19 cellular contexts compared by ENCODE assay signal in the genomic region with DNA sequence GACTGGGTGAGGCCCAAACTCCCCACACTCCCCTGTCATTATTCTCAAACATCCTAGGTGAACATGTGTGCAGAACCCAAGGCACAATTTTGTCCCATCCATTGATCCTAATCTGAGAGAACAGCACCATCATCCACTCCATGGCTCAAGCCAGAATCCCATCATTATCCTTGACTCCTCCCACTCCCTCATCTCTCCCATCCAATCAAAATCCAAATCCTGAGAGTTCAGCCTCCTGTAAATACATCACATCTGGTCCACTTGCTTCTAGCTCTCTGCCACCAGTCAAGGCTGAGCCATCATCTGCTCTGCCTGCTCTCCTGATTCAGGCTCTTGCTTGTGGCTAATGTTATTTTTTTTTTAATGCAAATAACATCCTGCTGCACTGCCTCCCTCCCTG.
A peak's percentile ranks its signal among the peaks of the same experiment; 100 is the strongest.
DNase-seq lines count a peak whose midpoint lies in the region; ATAC-seq, FAIRE-seq and TF ChIP-seq lines count a peak whose summit lies in the region.
"Had no signal": no experiment of that assay in that cellular context is flagged by ENCODE, and none has a peak within 500 bp of the region (broad histone marks: within the 10 kb centered on the region; RNA-seq: fewer than 3 reads in every experiment).

No MANE protein-coding gene starts in this region.

- TF ChIP-seq RAD21 in HCT116 (IDR thresholded peaks at IDR 0.05; ENCODE audit: low read depth), result no peak

- CTCF ChIA-PET in HCT116 (lab: Charles Lee), result no interaction called here

- no peaks in the 10 kb centered on the region for H4K20me1 ChIP-seq in HCT116 (ENCODE audit: insufficient read depth)
- H4K20me1 ChIP-seq in MM.1S (ENCODE audit: insufficient read depth, low read length), result no peaks in the 10 kb centered on the region

- H3K79me1 ChIP-seq in mesendoderm (ENCODE audit: low read length), result no peaks in the 10 kb centered on the region

- H3K9me2 ChIP-seq in HCT116 (ENCODE audit: insufficient read depth), result no peaks in the 10 kb centered on the region
- H3K9me2 ChIP-seq in MM.1S (replicated peaks; ENCODE audit: insufficient read depth, low read length), result no peaks in the 10 kb centered on the region

- no peaks in the 10 kb centered on the region for H3K4me1 ChIP-seq in HCT116 (ENCODE audit: control insufficient read depth in 1 of 2, insufficient read depth in 2 of 2, low read length in 2 of 2)
- H3K4me1 ChIP-seq in thyroid gland, result no peaks in the 10 kb centered on the region
- H3K4me1 ChIP-seq in upper lobe of left lung, result no peaks in the 10 kb centered on the region
- H3K4me1 ChIP-seq in mesendoderm (ENCODE audit: control insufficient read depth, low read depth, low read length), result no peaks in the 10 kb centered on the region
- no peaks in the 10 kb centered on the region for H3K4me1 ChIP-seq in MM.1S (ENCODE audit: low read length)
- H3K4me1 ChIP-seq: A549, BE2C had no signal

- H3K79me2 ChIP-seq in HCT116 (ENCODE audit: insufficient read depth, low read length) (no peaks in the 10 kb centered on the region), mesendoderm (ENCODE audit: control insufficient read depth, insufficient read depth, low read length) (no peaks in the 10 kb centered on the region), MM.1S (ENCODE audit: low read length) (no peaks in the 10 kb centered on the region)

- RAD21 ChIA-PET in HCT116 (lab: Charles Lee; ENCODE audit: low non-redundant PET in 1 of 2, low total read pairs in 2 of 2, uncharacterized antibody in 2 of 2, unreplicated experiment in 2 of 2), result no interaction called here

- no peak overlapping the region for H3K4me2 ChIP-seq in HCT116 (ENCODE audit: low read length)
- no peak overlapping the region for H3K4me2 ChIP-seq in mesendoderm (ENCODE audit: low read length)
- no peak overlapping the region for H3K4me2 ChIP-seq in MM.1S (ENCODE audit: low read depth, low read length)
- H3K4me2 ChIP-seq: A549 had no signal

- no peak for TF ChIP-seq POLR2A in HCT116 (IDR thresholded peaks at IDR 0.05; ENCODE audit: borderline replicate concordance, extremely low read depth, insufficient read depth, insufficient read length)
- no peak for TF ChIP-seq POLR2A in thyroid gland (IDR thresholded peaks at IDR 0.05)
- no peak for TF ChIP-seq POLR2A in upper lobe of left lung (IDR thresholded peaks at IDR 0.05)

- H3K27me3 ChIP-seq in HCT116 (ENCODE audit: insufficient read depth, low read length) (peaks cover 8% of the 10 kb centered on the region; the same call in 1 of the 2 replicates), bronchial epithelial cell (ENCODE audit: control insufficient read depth, insufficient read depth, low read length) (peaks cover 15% of the 10 kb centered on the region), thyroid gland (no peaks in the 10 kb centered on the region), upper lobe of left lung (no peaks in the 10 kb centered on the region), mesendoderm (ENCODE audit: insufficient read depth, low read length, poor library complexity) (peaks cover 16% of the 10 kb centered on the region), MM.1S (replicated peaks; ENCODE audit: insufficient read depth, low read length) (peaks cover 46% of the 10 kb centered on the region)

- no peak overlapping the region for H3K56ac ChIP-seq in mesendoderm (ENCODE audit: low read length)

- H3K23ac ChIP-seq in mesendoderm (ENCODE audit: low read length), result no peak overlapping the region

- TF ChIP-seq CTCF in HCT116 (IDR thresholded peaks at IDR 0.05 in 2 of 3, conservative IDR thresholded peaks at IDR 0.05 in 1 of 3; ENCODE audit: borderline replicate concordance in 1 of 3, insufficient read depth in 1 of 3, low read depth in 2 of 3, low read length in 2 of 3), result no peak
- no peak for TF ChIP-seq CTCF in bronchial epithelial cell (IDR thresholded peaks at IDR 0.05; ENCODE audit: insufficient read depth, low read length, severe bottlenecking)
- TF ChIP-seq CTCF in thyroid gland (IDR thresholded peaks at IDR 0.05), result no peak
- no peak for TF ChIP-seq CTCF in upper lobe of left lung (IDR thresholded peaks at IDR 0.05)
- TF ChIP-seq CTCF in MM.1S (IDR thresholded peaks at IDR 0.05; ENCODE audit: low read length), result no peak

- H2BK120ac ChIP-seq in mesendoderm (ENCODE audit: low read depth, low read length), result no peak overlapping the region

- no peak overlapping the region for H2BK15ac ChIP-seq in mesendoderm (replicated peaks; ENCODE audit: low read depth)

- FAIRE-seq in bronchial epithelial cell (lab: Jason Lieb, UNC), result peak; percentile 36
- FAIRE-seq: A549, D721Med, GM19239, H1 had no signal

- H3K9me3 ChIP-seq in HCT116 (ENCODE audit: control insufficient read depth in 1 of 2, insufficient read depth in 1 of 2, low read depth in 1 of 2, low read length in 2 of 2) (no peaks in the 10 kb centered on the region), thyroid gland (no peaks in the 10 kb centered on the region), upper lobe of left lung (peaks cover 0 to 3% (median 0%) of the 10 kb centered on the region in 4 donors), MM.1S (replicated peaks; ENCODE audit: insufficient read depth, low read length) (no peaks in the 10 kb centered on the region)
- H3K9me3 ChIP-seq: BE2C had no signal

- TF ChIP-seq EP300 in upper lobe of left lung (IDR thresholded peaks at IDR 0.05), result no peak

- H3K36me3 ChIP-seq in HCT116 (ENCODE audit: control insufficient read depth in 1 of 2, insufficient read depth in 2 of 2, low read length in 2 of 2) (no peaks in the 10 kb centered on the region), bronchial epithelial cell (ENCODE audit: control insufficient read depth, insufficient read depth, low read length) (no peaks in the 10 kb centered on the region), thyroid gland (no peaks in the 10 kb centered on the region), upper lobe of left lung (no peaks in the 10 kb centered on the region), mesendoderm (ENCODE audit: control insufficient read depth, insufficient read depth, low read length) (no peaks in the 10 kb centered on the region), MM.1S (replicated peaks; ENCODE audit: insufficient read depth, low read length) (no peaks in the 10 kb centered on the region)
- H3K36me3 ChIP-seq: BE2C had no signal

- H2AFZ ChIP-seq in HCT116 (ENCODE audit: low read depth, low read length, poor library complexity, severe bottlenecking), result no peak overlapping the region
- no peak overlapping the region for H2AFZ ChIP-seq in MM.1S (ENCODE audit: low read length)

- no TSS peak for BruUV-seq in HCT116 (replicated peaks; lab: Mats Ljungman, UMichigan)

- H3K4ac ChIP-seq in mesendoderm (ENCODE audit: low read depth, low read length), result no peak overlapping the region

- no peak overlapping the region for H3K9ac ChIP-seq in HCT116 (ENCODE audit: low read length)
- H3K9ac ChIP-seq in mesendoderm (ENCODE audit: low read length), result no peak overlapping the region
- no peak overlapping the region for H3K9ac ChIP-seq in MM.1S (ENCODE audit: low read length)

- H2AK5ac ChIP-seq in mesendoderm (ENCODE audit: low read length), result no peak overlapping the region

- H3K18ac ChIP-seq in mesendoderm (ENCODE audit: low read length), result no peak overlapping the region

- H4K5ac ChIP-seq in mesendoderm (ENCODE audit: low read length), result no peak overlapping the region

- H4K8ac ChIP-seq in mesendoderm (ENCODE audit: low read depth, low read length), result no peak overlapping the region

- no peaks in the 10 kb centered on the region for H3F3A ChIP-seq in MM.1S (ENCODE audit: insufficient read depth, low read length)

- H3K27ac ChIP-seq in HCT116 (ENCODE audit: low read depth, low read length) (no peak overlapping the region), thyroid gland (no peak overlapping the region), upper lobe of left lung (no peak overlapping the region), mesendoderm (ENCODE audit: low read depth, low read length) (no peak overlapping the region), MM.1S (ENCODE audit: low read length) (no peak overlapping the region)
- H3K27ac ChIP-seq: A549 had no signal

- no peak for DNase-seq in HCT116 (ENCODE audit: low read depth, low spot score)
- DNase-seq in NCI-H524 treated with DMSO at 0.1 percent for 48 hours (lab: John Stamatoyannopoulos, UW), result peak; percentile 20
- DNase-seq in bronchial epithelial cell (ENCODE audit: low read depth), result no peak
- peak; percentile 47 for DNase-seq in left kidney (ENCODE audit: low read depth, low spot score)
- DNase-seq in thyroid gland, result no peak
- DNase-seq in upper lobe of left lung, result no peak
- no peak for DNase-seq in mesendoderm
- no peak for DNase-seq in MM.1S
- DNase-seq: BE2C; CD8-positive, alpha-beta T cell; COR-L47; DMS53; GF-D8; HCEC 1CT; IMR-90 had no signal

- POLR2A ChIA-PET in HCT116 (lab: Charles Lee), result no interaction called here

- H3K4me3 ChIP-seq in HCT116 (replicated peaks in 1 of 2; ENCODE audit: low read depth in 1 of 2, low read length in 2 of 2), result no peak overlapping the region
- H3K4me3 ChIP-seq in bronchial epithelial cell (ENCODE audit: low read depth, low read length), result no peak overlapping the region
- H3K4me3 ChIP-seq in thyroid gland (replicated peaks in 1 of 3), result no peak overlapping the region
- no peak overlapping the region for H3K4me3 ChIP-seq in upper lobe of left lung
- no peak overlapping the region for H3K4me3 ChIP-seq in mesendoderm (ENCODE audit: low read length)
- no peak overlapping the region for H3K4me3 ChIP-seq in MM.1S (ENCODE audit: low read length)
- H3K4me3 ChIP-seq: A549 had no signal

- intact Hi-C loops in HCT116 (cut with micrococcal nuclease) (no loop called here), thyroid gland (cut with DNase I) (no loop called here)

- no peak overlapping the region for H2BK5ac ChIP-seq in mesendoderm (ENCODE audit: low read length)

- ATAC-seq in HCT116 (peak; percentile 53; the same call in 1 of the 2 replicates), upper lobe of left lung (ENCODE audit: low FRiP score in 2 of 2) (no peak)
- ATAC-seq: A549; CD8-positive, alpha-beta T cell had no signal

TF ChIP-seq in HCT116, 20 proteins besides CTCF, POLR2A, EP300 and RAD21 (continues in another document):
- TF ChIP-seq, protein P1, sequence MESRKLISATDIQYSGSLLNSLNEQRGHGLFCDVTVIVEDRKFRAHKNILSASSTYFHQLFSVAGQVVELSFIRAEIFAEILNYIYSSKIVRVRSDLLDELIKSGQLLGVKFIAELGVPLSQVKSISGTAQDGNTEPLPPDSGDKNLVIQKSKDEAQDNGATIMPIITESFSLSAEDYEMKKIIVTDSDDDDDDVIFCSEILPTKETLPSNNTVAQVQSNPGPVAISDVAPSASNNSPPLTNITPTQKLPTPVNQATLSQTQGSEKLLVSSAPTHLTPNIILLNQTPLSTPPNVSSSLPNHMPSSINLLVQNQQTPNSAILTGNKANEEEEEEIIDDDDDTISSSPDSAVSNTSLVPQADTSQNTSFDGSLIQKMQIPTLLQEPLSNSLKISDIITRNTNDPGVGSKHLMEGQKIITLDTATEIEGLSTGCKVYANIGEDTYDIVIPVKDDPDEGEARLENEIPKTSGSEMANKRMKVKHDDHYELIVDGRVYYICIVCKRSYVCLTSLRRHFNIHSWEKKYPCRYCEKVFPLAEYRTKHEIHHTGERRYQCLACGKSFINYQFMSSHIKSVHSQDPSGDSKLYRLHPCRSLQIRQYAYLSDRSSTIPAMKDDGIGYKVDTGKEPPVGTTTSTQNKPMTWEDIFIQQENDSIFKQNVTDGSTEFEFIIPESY (IDR thresholded peaks at IDR 0.05; ENCODE audit: extremely low read depth, insufficient replicate concordance, low read length), result no peak
- no peak for TF ChIP-seq SRF (IDR thresholded peaks at IDR 0.05; ENCODE audit: low read depth)

Comparison
In these comparisons a context has a peak if more than half of its experiments do, and no peak if none do; other contexts are left out.
1. DNase-seq: peak in NCI-H524 treated with DMSO at 0.1 percent for 48 hours (single experiment) and left kidney (single experiment); none in HCT116 (single experiment), bronchial epithelial cell (single experiment), thyroid gland (0 of 2), upper lobe of left lung (0 of 2), mesendoderm (single experiment) and MM.1S (single experiment).